In genomic region chr22:31676700-31677099, GRCh38 we compare ENCODE assay signal across 3 cellular contexts.
TF ChIP-seq lines count a peak whose summit lies in the region.

No MANE protein-coding gene starts in this region.

TF ChIP-seq in liver, 16 proteins besides CTCF, POLR2A, EP300 and RAD21:
- TF ChIP-seq REST (IDR thresholded peaks at IDR 0.05) (peak; percentile 93), GABPA (IDR thresholded peaks at IDR 0.05 in 1 of 2, conservative IDR thresholded peaks at IDR 0.05 in 1 of 2) (peak in 1 of 2 donors; percentile 9), RXRA (IDR thresholded peaks at IDR 0.05) (no peak), EGR1 (IDR thresholded peaks at IDR 0.05; ENCODE audit: low read depth in 2 of 2) (no peak), ATF3 (IDR thresholded peaks at IDR 0.05) (no peak), TAF1 (conservative IDR thresholded peaks at IDR 0.05) (no peak), YY1 (IDR thresholded peaks at IDR 0.05) (peak; percentile 36), SP1 (IDR thresholded peaks at IDR 0.05) (peak; percentile 49), MAX (IDR thresholded peaks at IDR 0.05) (peak; percentile 53), JUND (IDR thresholded peaks at IDR 0.05) (no peak), ZBTB33 (IDR thresholded peaks at IDR 0.05) (no peak), HNF4A (conservative IDR thresholded peaks at IDR 0.05) (no peak)

TF ChIP-seq in HepG2, 621 proteins besides CTCF, POLR2A, EP300 and RAD21:
- TF ChIP-seq FOXO1 (CRISPR knock-in tag; IDR thresholded peaks at IDR 0.05) (no peak), PCBP1 (IDR thresholded peaks at IDR 0.05; ENCODE audit: borderline replicate concordance, low read depth, low read length) (no peak), NCOA1 (CRISPR knock-in tag; IDR thresholded peaks at IDR 0.05) (no peak), RCOR2 (CRISPR knock-in tag; IDR thresholded peaks at IDR 0.05) (no peak), NAIF1 (CRISPR knock-in tag; IDR thresholded peaks at IDR 0.05; ENCODE audit: borderline replicate concordance) (no peak), ZNF17 (CRISPR knock-in tag; IDR thresholded peaks at IDR 0.05) (no peak)
TF ChIP-seq in HepG2: peak in this region for 0.

TF ChIP-seq in SK-N-SH, 30 proteins besides CTCF, POLR2A, EP300 and RAD21:
- TF ChIP-seq NRF1 (IDR thresholded peaks at IDR 0.05; ENCODE audit: low read depth, low read length) (peak; percentile 82), ZBTB33 (IDR thresholded peaks at IDR 0.05; ENCODE audit: borderline replicate concordance, low read depth) (no peak), PBX3 (IDR thresholded peaks at IDR 0.05) (no peak), MXI1 (IDR thresholded peaks at IDR 0.05; ENCODE audit: low read depth, low read length) (peak; percentile 91; the same call in 1 of the 2 replicates), ELF1 (IDR thresholded peaks at IDR 0.05) (peak; percentile 90), IRF3 (IDR thresholded peaks at IDR 0.05; ENCODE audit: low read depth, low read length) (no peak), FOXJ3 (CRISPR knock-in tag; IDR thresholded peaks at IDR 0.05) (no peak), RCOR1 (IDR thresholded peaks at IDR 0.05; ENCODE audit: low read length) (no peak), SMC3 (IDR thresholded peaks at IDR 0.05; ENCODE audit: low read depth, low read length) (no peak), CHD2 (IDR thresholded peaks at IDR 0.05; ENCODE audit: low read length, partially characterized antibody) (no peak), MEF2A (IDR thresholded peaks at IDR 0.05; ENCODE audit: borderline replicate concordance, low read depth) (no peak), USF1 (IDR thresholded peaks at IDR 0.05; ENCODE audit: borderline replicate concordance, low read depth) (peak; percentile 96), TEAD4 (IDR thresholded peaks at IDR 0.05; ENCODE audit: borderline replicate concordance, insufficient read depth) (no peak), REST (IDR thresholded peaks at IDR 0.05; ENCODE audit: low read depth, low read length) (no peak), GATA2 (CRISPR knock-in tag; IDR thresholded peaks at IDR 0.05) (no peak), JUND (IDR thresholded peaks at IDR 0.05) (no peak), RXRA (IDR thresholded peaks at IDR 0.05; ENCODE audit: borderline replicate concordance, low read depth) (no peak), SIN3A (IDR thresholded peaks at IDR 0.05; ENCODE audit: borderline replicate concordance, low read depth, low read length) (no peak), RFX5 (IDR thresholded peaks at IDR 0.05; ENCODE audit: low read length) (no peak), TCF12 (IDR thresholded peaks at IDR 0.05) (no peak), MAX (IDR thresholded peaks at IDR 0.05; ENCODE audit: low read depth) (peak; percentile 98), NFIC (IDR thresholded peaks at IDR 0.05; ENCODE audit: borderline replicate concordance) (no peak), GABPA (IDR thresholded peaks at IDR 0.05; ENCODE audit: low read depth) (no peak), TAF1 (IDR thresholded peaks at IDR 0.05; ENCODE audit: borderline replicate concordance, low read depth, low read length) (no peak), EZH2phosphoT487 (IDR thresholded peaks at IDR 0.05; ENCODE audit: borderline replicate concordance, low read depth) (no peak), POLR2AphosphoS5 (IDR thresholded peaks at IDR 0.05; ENCODE audit: low read depth, low read length) (peak; percentile 60; the same call in 1 of the 2 replicates), FOSL2 (IDR thresholded peaks at IDR 0.05; ENCODE audit: borderline replicate concordance, low read depth) (no peak; the same call in 1 of the 2 replicates), YY1 (IDR thresholded peaks at IDR 0.05; ENCODE audit: low read depth) (no peak), FOXM1 (IDR thresholded peaks at IDR 0.05; ENCODE audit: low read depth) (no peak), USF2 (IDR thresholded peaks at IDR 0.05; ENCODE audit: borderline replicate concordance, low read depth, low read length) (no peak)
